In the genomic region with DNA sequence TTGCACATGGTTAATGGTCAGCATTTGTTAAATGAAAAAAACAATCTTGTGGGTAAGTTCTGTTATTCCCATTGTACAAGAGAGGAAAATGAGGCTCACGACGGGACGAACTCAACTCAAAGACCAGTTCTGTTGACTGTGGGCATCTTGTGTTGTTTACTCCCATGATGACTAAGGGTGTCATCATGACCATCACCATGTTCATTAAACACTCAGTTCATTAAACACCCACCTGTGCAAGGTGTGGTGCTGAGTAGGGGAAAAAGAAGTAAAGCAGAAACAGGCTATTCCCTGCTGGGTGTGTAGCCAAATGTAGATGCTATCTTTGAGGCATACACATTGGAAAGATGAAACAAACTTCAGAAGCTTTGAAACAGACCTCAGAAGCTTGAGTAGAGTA, we compare ENCODE assay signal across 1 cellular context.
TF ChIP-seq lines count a peak whose summit lies in the region.

No MANE protein-coding gene starts in this region.

TF ChIP-seq in HepG2, 621 proteins besides CTCF, POLR2A, EP300 and RAD21:
- TF ChIP-seq SRSF9 (IDR thresholded peaks at IDR 0.05; ENCODE audit: borderline replicate concordance, insufficient read depth, low read depth, low read length, poor library complexity, severe bottlenecking) (no peak), KLF13 (CRISPR knock-in tag; IDR thresholded peaks at IDR 0.05) (no peak), FLYWCH1 (CRISPR knock-in tag; IDR thresholded peaks at IDR 0.05) (no peak), FOSL2 (CRISPR knock-in tag; IDR thresholded peaks at IDR 0.05) (0 out of 2 replicates have a peak, but pooled peaks have one; percentile 29)
TF ChIP-seq in HepG2: peak in this region for 1.
